ENCODE assay signal across 21 cellular contexts in genomic region chr9:134299068-134299467, GRCh38. TPM values are rescaled to one million over a fixed set of nuclear protein-coding genes. Genes with fewer than 3 reads are reported as not detected.
DNase-seq lines count a peak whose midpoint lies in the region; ATAC-seq, FAIRE-seq and TF ChIP-seq lines count a peak whose summit lies in the region.
"Had no signal": no experiment of that assay in that cellular context is flagged by ENCODE, and none has a peak within 500 bp of the region (broad histone marks: within the 10 kb centered on the region; RNA-seq: fewer than 3 reads in every experiment).

No MANE protein-coding gene starts in this region.

- no peak for TF ChIP-seq POLR2A in spleen (IDR thresholded peaks at IDR 0.05)

- ATAC-seq in left ventricle myocardium superior (no peak), GM19397 (IDR thresholded peaks at IDR 0.05; ENCODE audit: unreplicated experiment) (no peak)
- ATAC-seq: GM23338, HCT116 had no signal

- H3K27me3 ChIP-seq in left ventricle myocardium inferior (ENCODE audit: low read depth) (no peaks in the 10 kb centered on the region), spleen (replicated peaks in 1 of 7) (peaks cover 0 to 19% (median 0%) of the 10 kb centered on the region in 7 donors)
- H3K27me3 ChIP-seq: BLaER1 had no signal

- DNase-seq in left ventricle myocardium inferior (peak; percentile 1), left ventricle myocardium superior (no peak), kidney (peak; percentile 12), spleen (peak; percentile 3), GM13976 (ENCODE audit: low spot score) (no peak)
- no peak for DNase-seq in effector CD4-positive, alpha-beta T cell
- DNase-seq: Calu3; CD4-positive, alpha-beta memory T cell; COR-L47; DMS53; GF-D8; H9 had no signal

- no peaks in the 10 kb centered on the region for H3K9me3 ChIP-seq in left ventricle myocardium inferior (replicated peaks)
- no peaks in the 10 kb centered on the region for H3K9me3 ChIP-seq in kidney (ENCODE audit: control insufficient read depth in 1 of 2, low read length in 2 of 2)
- no peaks in the 10 kb centered on the region for H3K9me3 ChIP-seq in spleen

- H3K4me3 ChIP-seq in left ventricle myocardium inferior (no peak overlapping the region), kidney (ENCODE audit: low read length in 2 of 2) (no peak overlapping the region), spleen (no peak overlapping the region)
- H3K4me3 ChIP-seq: BLaER1, GM23338 had no signal

- intact Hi-C loops in left ventricle myocardium inferior (cut with micrococcal nuclease) (no loop called here), left ventricle myocardium superior (cut with micrococcal nuclease) (no loop called here), kidney (cut with DNase I) (no loop called here), spleen (cut with DNase I; ENCODE audit: low total_unique reads) (no loop called here)

- FAIRE-seq in kidney (lab: Jason Lieb, UNC), result no peak
- FAIRE-seq: A204.1, GM12892, GM19239 had no signal

- H3K27ac ChIP-seq in left ventricle myocardium inferior (replicated peaks), result no peak overlapping the region
- peak overlapping the region; percentile 38; the same call in 1 of the 2 replicates for H3K27ac ChIP-seq in VCaP
- no peak overlapping the region for H3K27ac ChIP-seq in kidney (ENCODE audit: low read depth in 2 of 2, low read length in 2 of 2)
- H3K27ac ChIP-seq in spleen, result no peak overlapping the region
- H3K27ac ChIP-seq: 22Rv1, BLaER1 had no signal

- peaks cover 8% of the 10 kb centered on the region for H3K4me1 ChIP-seq in left ventricle myocardium inferior
- H3K4me1 ChIP-seq in kidney (ENCODE audit: control insufficient read depth in 1 of 2, insufficient read depth in 1 of 2, low read depth in 1 of 2, low read length in 2 of 2), result no peaks in the 10 kb centered on the region
- peaks cover 2 to 17% (median 5%) of the 10 kb centered on the region in 6 donors for H3K4me1 ChIP-seq in spleen

- H3K36me3 ChIP-seq in left ventricle myocardium inferior (no peaks in the 10 kb centered on the region), kidney (ENCODE audit: control insufficient read depth in 1 of 2, insufficient read depth in 2 of 2, low read length in 2 of 2) (no peaks in the 10 kb centered on the region), spleen (no peaks in the 10 kb centered on the region)
- H3K36me3 ChIP-seq: BLaER1 had no signal

- in situ Hi-C loops in GM13976 (cut with MboI; ENCODE audit: low sequenced_read_pairs, unreplicated experiment), result no loop called here

- no peak for TF ChIP-seq CTCF in left ventricle myocardium inferior (IDR thresholded peaks at IDR 0.05; ENCODE audit: borderline replicate concordance)
- TF ChIP-seq CTCF in VCaP (conservative IDR thresholded peaks at IDR 0.05), result no peak
- no peak for TF ChIP-seq CTCF in kidney (IDR thresholded peaks at IDR 0.05; ENCODE audit: borderline replicate concordance, extremely low read depth, insufficient read depth)
- no peak for TF ChIP-seq CTCF in spleen (IDR thresholded peaks at IDR 0.05 in 8 of 11, conservative IDR thresholded peaks at IDR 0.05 in 3 of 11)
- TF ChIP-seq CTCF in GM13976 (IDR thresholded peaks at IDR 0.05; ENCODE audit: borderline replicate concordance, control extremely low read depth, extremely low read depth, insufficient read depth, missing control alignments), result no peak

- WGBS in spleen, 5 donors, result 82 to 98% (median 87%) methylated on average over 5 of the region's 5 CpGs

- H3K9ac ChIP-seq in kidney (ENCODE audit: low read length in 2 of 2), result no peak overlapping the region
- H3K9ac ChIP-seq: BLaER1 had no signal

RNA-seq across cellular contexts. Expression of gene RXRA, which starts 27.2 kb away (rescaled TPM):
- total RNA-seq in left ventricle myocardium inferior, result 57.1 TPM
- total RNA-seq in left ventricle myocardium superior, result 90.8 TPM
- total RNA-seq in kidney, result 49.5 TPM
- polyA plus RNA-seq in kidney (ENCODE audit: insufficient read depth, low read depth, low replicate concordance), result 24.0 TPM
- 100 to 1,000 TPM in 2 of 7 donors, 10 to 100 TPM in 5; 67.7 to 116 (median 95.6) TPM for total RNA-seq in spleen
- polyA plus RNA-seq in spleen, result 10 to 100 TPM; 10.9 to 40.4 (median 11.9) TPM

Comparison
In these comparisons a context has a peak if more than half of its experiments do, and no peak if none do; other contexts are left out.
1. DNase-seq: peak in left ventricle myocardium inferior (single experiment), kidney (single experiment) and spleen (single experiment); none in left ventricle myocardium superior (single experiment), effector CD4-positive, alpha-beta T cell (single experiment) and GM13976 (single experiment).